In the genomic region with DNA sequence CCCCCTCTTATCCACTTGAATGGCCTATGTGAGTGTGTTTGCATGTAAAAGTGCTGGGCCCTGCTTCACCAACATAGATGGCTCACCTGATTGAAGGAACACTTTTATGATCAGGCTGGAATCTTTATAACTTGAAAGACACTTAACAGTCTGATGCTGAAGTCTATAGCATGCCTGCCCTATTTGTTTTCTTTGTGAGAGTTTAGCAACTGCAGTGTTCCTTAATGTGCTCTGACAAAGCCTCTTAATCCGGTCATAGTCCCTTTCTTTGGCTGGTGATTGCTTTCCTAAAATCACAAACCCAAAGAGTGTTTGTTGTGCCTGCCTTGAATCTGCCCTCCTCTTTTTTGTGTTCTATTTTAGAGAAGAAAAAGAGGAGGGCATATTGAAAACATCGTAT, we compare ENCODE assay signal across 24 cellular contexts.
DNase-seq lines count a peak whose midpoint lies in the region; ATAC-seq and TF ChIP-seq lines count a peak whose summit lies in the region.
"Had no signal": no experiment of that assay in that cellular context is flagged by ENCODE, and none has a peak within 500 bp of the region (broad histone marks: within the 10 kb centered on the region; RNA-seq: fewer than 3 reads in every experiment).

No MANE protein-coding gene starts in this region.

- H3K4me3 Mint-ChIP-seq in GM23338, result no peak overlapping the region
- H3K4me3 Mint-ChIP-seq in endodermal cell, result no peak overlapping the region
- H3K4me3 Mint-ChIP-seq in natural killer cell treated with Interleukin-12 subunit alpha and Interleukin-12 subunit beta and Interleukin-15 and Interleukin-18, amount 100 ng/mL, for 72 hours, result no peak overlapping the region
- H3K4me3 Mint-ChIP-seq: B cell, CD14-positive monocyte, T-helper 17 cell had no signal

- H3K27ac ChIP-seq in GM23338 (ENCODE audit: low read depth), result no peak overlapping the region
- H3K27ac ChIP-seq in endodermal cell (ENCODE audit: low read depth, low read length), result no peak overlapping the region
- H3K27ac ChIP-seq: A549, KMS-11, PC-9 had no signal

- peaks cover 27% of the 10 kb centered on the region for H3K36me3 Mint-ChIP-seq in GM23338 (ENCODE audit: low read depth)
- peaks cover 6% of the 10 kb centered on the region for H3K36me3 Mint-ChIP-seq in endodermal cell (ENCODE audit: low read depth)
- H3K36me3 Mint-ChIP-seq in natural killer cell treated with Interleukin-12 subunit alpha and Interleukin-12 subunit beta and Interleukin-15 and Interleukin-18, amount 100 ng/mL, for 72 hours, result no peaks in the 10 kb centered on the region
- H3K36me3 Mint-ChIP-seq: CD14-positive monocyte had no signal

- H3K27ac Mint-ChIP-seq in GM23338 (no peak overlapping the region), endodermal cell (peak overlapping the region; percentile 62)
- no peak overlapping the region for H3K27ac Mint-ChIP-seq in natural killer cell treated with Interleukin-12 subunit alpha and Interleukin-12 subunit beta and Interleukin-15 and Interleukin-18, amount 100 ng/mL, for 72 hours
- H3K27ac Mint-ChIP-seq: B cell, CD14-positive monocyte, T-helper 17 cell had no signal

- no peaks in the 10 kb centered on the region for H3K9me2 ChIP-seq in GM23338 (ENCODE audit: insufficient read depth)

- H3K27me3 ChIP-seq in GM23338 (ENCODE audit: insufficient read depth) (no peaks in the 10 kb centered on the region), endodermal cell (ENCODE audit: control insufficient read depth, insufficient read depth, low read length, poor library complexity, severe bottlenecking) (no peaks in the 10 kb centered on the region)

- H3K27me3 Mint-ChIP-seq in GM23338 (ENCODE audit: insufficient read depth, low read depth, poor library complexity), result no peaks in the 10 kb centered on the region
- H3K27me3 Mint-ChIP-seq in endodermal cell (ENCODE audit: insufficient read depth), result no peaks in the 10 kb centered on the region
- H3K27me3 Mint-ChIP-seq in natural killer cell treated with Interleukin-12 subunit alpha and Interleukin-12 subunit beta and Interleukin-15 and Interleukin-18, amount 100 ng/mL, for 72 hours, result no peaks in the 10 kb centered on the region
- H3K27me3 Mint-ChIP-seq: B cell had no signal

- peaks cover 6% of the 10 kb centered on the region; the same call in 1 of the 3 replicates for H3K4me1 Mint-ChIP-seq in GM23338
- peaks cover 19% of the 10 kb centered on the region for H3K4me1 Mint-ChIP-seq in endodermal cell
- H3K4me1 Mint-ChIP-seq in natural killer cell treated with Interleukin-12 subunit alpha and Interleukin-12 subunit beta and Interleukin-15 and Interleukin-18, amount 100 ng/mL, for 72 hours (ENCODE audit: low read depth in 2 of 2), result peaks cover under 1 to 5% of the 10 kb centered on the region in 2 donors
- H3K4me1 Mint-ChIP-seq: B cell, CD14-positive monocyte, T-helper 17 cell had no signal

- H3K4me3 ChIP-seq in GM23338, result no peak overlapping the region
- H3K4me3 ChIP-seq in endodermal cell (ENCODE audit: low read length), result peak overlapping the region; percentile 56
- H3K4me3 ChIP-seq: A549, PC-9 had no signal

- H4K20me1 ChIP-seq in GM23338 (replicated peaks; ENCODE audit: insufficient read depth), result no peaks in the 10 kb centered on the region

- peaks cover 6% of the 10 kb centered on the region for H3K36me3 ChIP-seq in GM23338 (ENCODE audit: insufficient read depth)
- no peaks in the 10 kb centered on the region for H3K36me3 ChIP-seq in endodermal cell (ENCODE audit: control insufficient read depth, insufficient read depth, low read length)

- H3K9me3 ChIP-seq in endodermal cell (ENCODE audit: control insufficient read depth, low read length), result peaks cover 29% of the 10 kb centered on the region
- H3K9me3 ChIP-seq: A549 had no signal

- no peaks in the 10 kb centered on the region for H3K79me2 ChIP-seq in GM23338 (replicated peaks; ENCODE audit: insufficient read depth)

- peak overlapping the region; percentile 92 for H2AFZ ChIP-seq in GM23338
- H2AFZ ChIP-seq: PC-9 had no signal

- H3K4me1 ChIP-seq in GM23338 (ENCODE audit: insufficient read depth) (peaks cover 9% of the 10 kb centered on the region; the same call in 1 of the 2 replicates), endodermal cell (ENCODE audit: control insufficient read depth, insufficient read depth, low read length) (peaks cover 4% of the 10 kb centered on the region)
- H3K4me1 ChIP-seq: A549 had no signal

- no peak overlapping the region; the same call in 1 of the 2 replicates for H3K4me2 ChIP-seq in GM23338
- H3K4me2 ChIP-seq: A549, KMS-11, PC-9 had no signal

- no peak overlapping the region for H3K9ac ChIP-seq in endodermal cell (ENCODE audit: extremely low read depth, low read length, poor library complexity, severe bottlenecking)
- H3K9ac ChIP-seq: KMS-11 had no signal

- H3F3A ChIP-seq in GM23338 (replicated peaks; ENCODE audit: low read depth), result no peaks in the 10 kb centered on the region

- ATAC-seq in GM23338 (no peak), HG03135 (IDR thresholded peaks at IDR 0.05; ENCODE audit: unreplicated experiment) (no peak), GM21447 (IDR thresholded peaks at IDR 0.05; ENCODE audit: unreplicated experiment) (no peak)
- ATAC-seq in natural killer cell treated with Interleukin-12 subunit alpha and Interleukin-12 subunit beta and Interleukin-15 and Interleukin-18, amount 100 ng/mL, for 72 hours, result no peak
- ATAC-seq: A549, HCT116, T-helper 17 cell had no signal

- DNase-seq in DMS53 (lab: John Stamatoyannopoulos, UW) (peak; percentile 63), GM23338 (ENCODE audit: low spot score) (no peak), NCI-H510A treated with DMSO at 0.1 percent for 48 hours (lab: John Stamatoyannopoulos, UW) (peak; percentile 87), endodermal cell (no peak), hippocampal formation (lab: John Stamatoyannopoulos, UW) (no peak)
- DNase-seq in natural killer cell treated with Interleukin-12 subunit alpha and Interleukin-12 subunit beta and Interleukin-15 and Interleukin-18, amount 100 ng/mL, for 72 hours (ENCODE audit: low spot score), result no peak
- DNase-seq: GDM1, IMR-90, NCI-H187, NCI-H2107, NCI-H2227 treated with DMSO at 0.1 percent for 48 hours, NCI-H526, PC-9, RPMI8226, SHP77, SW 1271, T-helper 17 cell had no signal

- TF ChIP-seq CTCF in GM23338 (conservative IDR thresholded peaks at IDR 0.05; ENCODE audit: low read depth in 2 of 2) (no peak), endodermal cell (conservative IDR thresholded peaks at IDR 0.05) (no peak)

- WGBS in endodermal cell (ENCODE audit: insufficient coverage in 1 of 2, insufficient read length in 1 of 2), 2 experiments, result 87% methylated on average over 2 of the region's 2 CpGs; no CpG with 5 or more reads in 1 of the 2 experiments

- H3K9me3 Mint-ChIP-seq in GM23338 (peaks cover 28% of the 10 kb centered on the region), endodermal cell (peaks cover 27% of the 10 kb centered on the region)
- H3K9me3 Mint-ChIP-seq in natural killer cell treated with Interleukin-12 subunit alpha and Interleukin-12 subunit beta and Interleukin-15 and Interleukin-18, amount 100 ng/mL, for 72 hours, result peaks cover 7% of the 10 kb centered on the region

TF ChIP-seq in GM23338, 12 proteins besides CTCF, POLR2A, EP300 and RAD21 (continues in another document):
- TF ChIP-seq CREB1 (CRISPR knock-in tag; IDR thresholded peaks at IDR 0.05; ENCODE audit: low read depth), result no peak

Comparison
In these comparisons a context has a peak if more than half of its experiments do, and no peak if none do; other contexts are left out.
1. DNase-seq: peak in DMS53 (single experiment) and NCI-H510A treated with DMSO at 0.1 percent for 48 hours (single experiment); none in GM23338 (single experiment), endodermal cell (single experiment), natural killer cell treated with Interleukin-12 subunit alpha and Interleukin-12 subunit beta and Interleukin-15 and Interleukin-18, amount 100 ng/mL, for 72 hours (single experiment) and hippocampal formation (0 of 2).